Comparison of ENCODE assay signal across 1 cellular context in the genomic region with DNA sequence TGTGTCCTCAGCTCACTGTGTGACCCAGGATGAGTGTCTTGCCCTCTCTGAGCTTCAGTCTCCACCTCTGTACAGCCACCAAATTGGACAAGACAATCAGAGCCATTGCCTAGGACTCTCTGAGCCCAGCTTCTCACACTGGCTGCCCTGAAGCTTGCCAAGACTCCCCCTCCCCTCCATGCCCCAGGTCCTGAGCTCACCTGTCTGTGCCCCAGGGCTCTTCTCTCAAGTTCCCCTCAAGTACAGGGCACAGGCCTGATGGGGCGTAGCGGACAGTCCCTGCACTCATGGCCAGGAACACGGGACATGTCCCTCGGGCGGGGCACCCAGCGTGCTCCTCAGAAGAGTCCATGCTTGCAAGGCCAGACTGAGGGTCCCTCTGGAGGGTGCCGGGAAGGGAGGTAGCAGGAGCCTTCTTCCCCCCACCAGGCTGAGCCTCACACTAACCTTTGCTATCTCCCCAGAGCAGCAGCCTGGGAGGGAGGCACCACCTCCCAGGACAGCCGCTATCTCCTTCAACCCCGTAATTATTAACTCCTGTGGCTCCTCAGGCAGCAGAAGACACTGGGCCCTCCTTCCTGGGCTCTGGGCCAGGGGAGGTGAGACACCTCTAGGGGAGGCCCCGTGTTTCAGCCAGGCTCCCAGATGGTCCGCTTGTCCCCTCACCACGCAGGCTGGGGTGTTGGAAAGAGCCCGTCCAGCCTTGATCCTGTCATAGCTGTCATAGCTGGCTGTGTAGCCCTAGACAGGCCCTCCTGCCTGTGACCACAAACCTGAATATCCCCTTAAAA.
TF ChIP-seq lines count a peak whose summit lies in the region.

No MANE protein-coding gene starts in this region.

TF ChIP-seq in K562, 482 proteins besides CTCF, POLR2A, EP300 and RAD21 (continued from another document and continues in another):
- TF ChIP-seq, protein P1, sequence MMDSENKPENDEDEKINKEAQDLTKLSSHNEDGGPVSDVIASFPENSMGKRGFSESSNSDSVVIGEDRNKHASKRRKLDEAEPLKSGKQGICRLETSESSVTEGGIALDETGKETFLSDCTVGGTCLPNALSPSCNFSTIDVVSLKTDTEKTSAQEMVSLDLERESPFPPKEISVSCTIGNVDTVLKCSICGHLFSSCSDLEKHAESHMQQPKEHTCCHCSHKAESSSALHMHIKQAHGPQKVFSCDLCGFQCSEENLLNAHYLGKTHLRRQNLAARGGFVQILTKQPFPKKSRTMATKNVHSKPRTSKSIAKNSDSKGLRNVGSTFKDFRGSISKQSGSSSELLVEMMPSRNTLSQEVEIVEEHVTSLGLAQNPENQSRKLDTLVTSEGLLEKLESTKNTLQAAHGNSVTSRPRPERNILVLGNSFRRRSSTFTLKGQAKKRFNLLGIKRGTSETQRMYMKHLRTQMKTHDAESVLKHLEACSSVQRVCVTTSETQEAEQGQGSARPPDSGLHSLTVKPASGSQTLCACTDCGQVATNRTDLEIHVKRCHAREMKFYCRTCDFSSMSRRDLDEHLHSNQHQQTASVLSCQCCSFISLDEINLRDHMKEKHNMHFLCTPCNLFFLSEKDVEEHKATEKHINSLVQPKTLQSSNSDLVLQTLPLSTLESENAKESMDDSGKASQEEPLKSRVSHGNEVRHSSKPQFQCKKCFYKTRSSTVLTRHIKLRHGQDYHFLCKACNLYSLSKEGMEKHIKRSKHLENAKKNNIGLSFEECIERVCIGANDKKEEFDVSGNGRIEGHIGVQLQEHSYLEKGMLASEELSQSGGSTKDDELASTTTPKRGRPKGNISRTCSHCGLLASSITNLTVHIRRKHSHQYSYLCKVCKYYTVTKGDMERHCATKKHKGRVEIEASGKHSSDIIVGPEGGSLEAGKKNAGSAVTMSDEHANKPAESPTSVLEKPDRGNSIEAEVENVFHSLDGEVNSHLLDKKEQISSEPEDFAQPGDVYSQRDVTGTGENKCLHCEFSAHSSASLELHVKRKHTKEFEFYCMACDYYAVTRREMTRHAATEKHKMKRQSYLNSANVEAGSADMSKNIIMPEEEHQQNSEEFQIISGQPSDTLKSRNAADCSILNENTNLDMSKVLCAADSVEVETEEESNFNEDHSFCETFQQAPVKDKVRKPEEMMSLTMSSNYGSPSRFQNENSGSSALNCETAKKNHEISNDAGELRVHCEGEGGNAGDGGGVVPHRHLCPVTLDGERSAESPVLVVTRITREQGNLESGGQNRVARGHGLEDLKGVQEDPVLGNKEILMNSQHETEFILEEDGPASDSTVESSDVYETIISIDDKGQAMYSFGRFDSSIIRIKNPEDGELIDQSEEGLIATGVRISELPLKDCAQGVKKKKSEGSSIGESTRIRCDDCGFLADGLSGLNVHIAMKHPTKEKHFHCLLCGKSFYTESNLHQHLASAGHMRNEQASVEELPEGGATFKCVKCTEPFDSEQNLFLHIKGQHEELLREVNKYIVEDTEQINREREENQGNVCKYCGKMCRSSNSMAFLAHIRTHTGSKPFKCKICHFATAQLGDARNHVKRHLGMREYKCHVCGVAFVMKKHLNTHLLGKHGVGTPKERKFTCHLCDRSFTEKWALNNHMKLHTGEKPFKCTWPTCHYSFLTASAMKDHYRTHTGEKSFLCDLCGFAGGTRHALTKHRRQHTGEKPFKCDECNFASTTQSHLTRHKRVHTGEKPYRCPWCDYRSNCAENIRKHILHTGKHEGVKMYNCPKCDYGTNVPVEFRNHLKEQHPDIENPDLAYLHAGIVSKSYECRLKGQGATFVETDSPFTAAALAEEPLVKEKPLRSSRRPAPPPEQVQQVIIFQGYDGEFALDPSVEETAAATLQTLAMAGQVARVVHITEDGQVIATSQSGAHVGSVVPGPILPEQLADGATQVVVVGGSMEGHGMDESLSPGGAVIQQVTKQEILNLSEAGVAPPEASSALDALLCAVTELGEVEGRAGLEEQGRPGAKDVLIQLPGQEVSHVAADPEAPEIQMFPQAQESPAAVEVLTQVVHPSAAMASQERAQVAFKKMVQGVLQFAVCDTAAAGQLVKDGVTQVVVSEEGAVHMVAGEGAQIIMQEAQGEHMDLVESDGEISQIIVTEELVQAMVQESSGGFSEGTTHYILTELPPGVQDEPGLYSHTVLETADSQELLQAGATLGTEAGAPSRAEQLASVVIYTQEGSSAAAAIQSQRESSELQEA (IDR thresholded peaks at IDR 0.05; ENCODE audit: low read depth) = peak; percentile 45; the same call in 1 of the 2 replicates
- TF ChIP-seq MXI1 (IDR thresholded peaks at IDR 0.05; ENCODE audit: low read depth, low read length) (peak; percentile 57; the same call in 1 of the 2 replicates), ZKSCAN8 (CRISPR knock-in tag; IDR thresholded peaks at IDR 0.05) (no peak), SMARCE1 (IDR thresholded peaks at IDR 0.05) (peak; percentile 92), SIX5 (IDR thresholded peaks at IDR 0.05; ENCODE audit: borderline replicate concordance in 1 of 2, insufficient read depth in 1 of 2, low read depth in 1 of 2, low read length in 2 of 2) (no peak), XRCC3 (IDR thresholded peaks at IDR 0.05) (no peak), GABPB1 (CRISPR knock-in tag; IDR thresholded peaks at IDR 0.05) (no peak), GATA2 (CRISPR knock-in tag; IDR thresholded peaks at IDR 0.05) (peak; percentile 97), ZBTB1 (CRISPR knock-in tag; IDR thresholded peaks at IDR 0.05; ENCODE audit: borderline replicate concordance, low read depth) (no peak), KDM1A (IDR thresholded peaks at IDR 0.05) (peak; percentile 88 to 95), TEAD4 (IDR thresholded peaks at IDR 0.05; ENCODE audit: low read length) (peak; percentile 93), TEAD4 (CRISPR knock-in tag; IDR thresholded peaks at IDR 0.05; ENCODE audit: borderline replicate concordance) (no peak), NELFE (IDR thresholded peaks at IDR 0.05; ENCODE audit: insufficient read depth, insufficient read length) (no peak), ZNF184 (CRISPR knock-in tag; IDR thresholded peaks at IDR 0.05) (no peak), SNIP1 (IDR thresholded peaks at IDR 0.05; ENCODE audit: low read depth) (no peak), ZBTB8A (IDR thresholded peaks at IDR 0.05; ENCODE audit: partially characterized antibody) (no peak), ZBTB7A (IDR thresholded peaks at IDR 0.05; ENCODE audit: borderline replicate concordance, control insufficient read depth, low read depth, low read length) (peak; percentile 75; the same call in 1 of the 2 replicates), BDP1 (IDR thresholded peaks at IDR 0.05; ENCODE audit: insufficient read depth, insufficient read length) (no peak), DPF2 (IDR thresholded peaks at IDR 0.05) (peak; percentile 96), CTBP1 (IDR thresholded peaks at IDR 0.05; ENCODE audit: borderline replicate concordance) (peak; percentile 95), PRPF4 (IDR thresholded peaks at IDR 0.05; ENCODE audit: insufficient read depth, low read depth, low read length, poor library complexity, severe bottlenecking) (no peak), PTTG1 (tag; IDR thresholded peaks at IDR 0.05; ENCODE audit: low read depth) (no peak), ESRRB (CRISPR knock-in tag; IDR thresholded peaks at IDR 0.05; ENCODE audit: borderline replicate concordance) (no peak), TAF1 (IDR thresholded peaks at IDR 0.05; ENCODE audit: control insufficient read depth, extremely low read depth, insufficient read depth, low read length, severe bottlenecking) (peak; percentile 54), SPI1 (IDR thresholded peaks at IDR 0.05; ENCODE audit: borderline replicate concordance, low read depth, low read length) (no peak), HNRNPH1 (optimal IDR thresholded peaks at IDR 0.05; ENCODE audit: low read depth, low read length) (no peak), ZNF3 (CRISPR knock-in tag; IDR thresholded peaks at IDR 0.05) (no peak), DACH1 (IDR thresholded peaks at IDR 0.05; ENCODE audit: partially characterized antibody) (peak; percentile 68), CEBPB (tag; IDR thresholded peaks at IDR 0.05) (no peak), POLR2AphosphoS2 (IDR thresholded peaks at IDR 0.05; ENCODE audit: low read length) (no peak), JUND (IDR thresholded peaks at IDR 0.05; ENCODE audit: borderline replicate concordance, low read depth, low read length) (peak; percentile 70; the same call in 1 of the 2 replicates), JUND (tag; IDR thresholded peaks at IDR 0.05; ENCODE audit: borderline replicate concordance, low read depth, low read length) (peak; percentile 59; the same call in 1 of the 3 replicates)
- TF ChIP-seq, protein P2, sequence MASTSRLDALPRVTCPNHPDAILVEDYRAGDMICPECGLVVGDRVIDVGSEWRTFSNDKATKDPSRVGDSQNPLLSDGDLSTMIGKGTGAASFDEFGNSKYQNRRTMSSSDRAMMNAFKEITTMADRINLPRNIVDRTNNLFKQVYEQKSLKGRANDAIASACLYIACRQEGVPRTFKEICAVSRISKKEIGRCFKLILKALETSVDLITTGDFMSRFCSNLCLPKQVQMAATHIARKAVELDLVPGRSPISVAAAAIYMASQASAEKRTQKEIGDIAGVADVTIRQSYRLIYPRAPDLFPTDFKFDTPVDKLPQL (IDR thresholded peaks at IDR 0.05; ENCODE audit: extremely low read depth, insufficient read length) = no peak
- TF ChIP-seq, protein P3, sequence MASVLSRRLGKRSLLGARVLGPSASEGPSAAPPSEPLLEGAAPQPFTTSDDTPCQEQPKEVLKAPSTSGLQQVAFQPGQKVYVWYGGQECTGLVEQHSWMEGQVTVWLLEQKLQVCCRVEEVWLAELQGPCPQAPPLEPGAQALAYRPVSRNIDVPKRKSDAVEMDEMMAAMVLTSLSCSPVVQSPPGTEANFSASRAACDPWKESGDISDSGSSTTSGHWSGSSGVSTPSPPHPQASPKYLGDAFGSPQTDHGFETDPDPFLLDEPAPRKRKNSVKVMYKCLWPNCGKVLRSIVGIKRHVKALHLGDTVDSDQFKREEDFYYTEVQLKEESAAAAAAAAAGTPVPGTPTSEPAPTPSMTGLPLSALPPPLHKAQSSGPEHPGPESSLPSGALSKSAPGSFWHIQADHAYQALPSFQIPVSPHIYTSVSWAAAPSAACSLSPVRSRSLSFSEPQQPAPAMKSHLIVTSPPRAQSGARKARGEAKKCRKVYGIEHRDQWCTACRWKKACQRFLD (CRISPR knock-in tag; IDR thresholded peaks at IDR 0.05) = no peak
- TF ChIP-seq, protein P4, sequence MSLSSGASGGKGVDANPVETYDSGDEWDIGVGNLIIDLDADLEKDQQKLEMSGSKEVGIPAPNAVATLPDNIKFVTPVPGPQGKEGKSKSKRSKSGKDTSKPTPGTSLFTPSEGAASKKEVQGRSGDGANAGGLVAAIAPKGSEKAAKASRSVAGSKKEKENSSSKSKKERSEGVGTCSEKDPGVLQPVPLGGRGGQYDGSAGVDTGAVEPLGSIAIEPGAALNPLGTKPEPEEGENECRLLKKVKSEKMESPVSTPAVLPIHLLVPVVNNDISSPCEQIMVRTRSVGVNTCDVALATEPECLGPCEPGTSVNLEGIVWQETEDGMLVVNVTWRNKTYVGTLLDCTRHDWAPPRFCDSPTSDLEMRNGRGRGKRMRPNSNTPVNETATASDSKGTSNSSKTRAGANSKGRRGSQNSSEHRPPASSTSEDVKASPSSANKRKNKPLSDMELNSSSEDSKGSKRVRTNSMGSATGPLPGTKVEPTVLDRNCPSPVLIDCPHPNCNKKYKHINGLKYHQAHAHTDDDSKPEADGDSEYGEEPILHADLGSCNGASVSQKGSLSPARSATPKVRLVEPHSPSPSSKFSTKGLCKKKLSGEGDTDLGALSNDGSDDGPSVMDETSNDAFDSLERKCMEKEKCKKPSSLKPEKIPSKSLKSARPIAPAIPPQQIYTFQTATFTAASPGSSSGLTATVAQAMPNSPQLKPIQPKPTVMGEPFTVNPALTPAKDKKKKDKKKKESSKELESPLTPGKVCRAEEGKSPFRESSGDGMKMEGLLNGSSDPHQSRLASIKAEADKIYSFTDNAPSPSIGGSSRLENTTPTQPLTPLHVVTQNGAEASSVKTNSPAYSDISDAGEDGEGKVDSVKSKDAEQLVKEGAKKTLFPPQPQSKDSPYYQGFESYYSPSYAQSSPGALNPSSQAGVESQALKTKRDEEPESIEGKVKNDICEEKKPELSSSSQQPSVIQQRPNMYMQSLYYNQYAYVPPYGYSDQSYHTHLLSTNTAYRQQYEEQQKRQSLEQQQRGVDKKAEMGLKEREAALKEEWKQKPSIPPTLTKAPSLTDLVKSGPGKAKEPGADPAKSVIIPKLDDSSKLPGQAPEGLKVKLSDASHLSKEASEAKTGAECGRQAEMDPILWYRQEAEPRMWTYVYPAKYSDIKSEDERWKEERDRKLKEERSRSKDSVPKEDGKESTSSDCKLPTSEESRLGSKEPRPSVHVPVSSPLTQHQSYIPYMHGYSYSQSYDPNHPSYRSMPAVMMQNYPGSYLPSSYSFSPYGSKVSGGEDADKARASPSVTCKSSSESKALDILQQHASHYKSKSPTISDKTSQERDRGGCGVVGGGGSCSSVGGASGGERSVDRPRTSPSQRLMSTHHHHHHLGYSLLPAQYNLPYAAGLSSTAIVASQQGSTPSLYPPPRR (CRISPR knock-in tag; IDR thresholded peaks at IDR 0.05; ENCODE audit: borderline replicate concordance) = no peak
- TF ChIP-seq, protein P5, sequence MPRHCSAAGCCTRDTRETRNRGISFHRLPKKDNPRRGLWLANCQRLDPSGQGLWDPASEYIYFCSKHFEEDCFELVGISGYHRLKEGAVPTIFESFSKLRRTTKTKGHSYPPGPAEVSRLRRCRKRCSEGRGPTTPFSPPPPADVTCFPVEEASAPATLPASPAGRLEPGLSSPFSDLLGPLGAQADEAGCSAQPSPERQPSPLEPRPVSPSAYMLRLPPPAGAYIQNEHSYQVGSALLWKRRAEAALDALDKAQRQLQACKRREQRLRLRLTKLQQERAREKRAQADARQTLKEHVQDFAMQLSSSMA (CRISPR knock-in tag; IDR thresholded peaks at IDR 0.05) = 0 out of 2 replicates have a peak, but pooled peaks have one; percentile 16
- TF ChIP-seq, protein P6, sequence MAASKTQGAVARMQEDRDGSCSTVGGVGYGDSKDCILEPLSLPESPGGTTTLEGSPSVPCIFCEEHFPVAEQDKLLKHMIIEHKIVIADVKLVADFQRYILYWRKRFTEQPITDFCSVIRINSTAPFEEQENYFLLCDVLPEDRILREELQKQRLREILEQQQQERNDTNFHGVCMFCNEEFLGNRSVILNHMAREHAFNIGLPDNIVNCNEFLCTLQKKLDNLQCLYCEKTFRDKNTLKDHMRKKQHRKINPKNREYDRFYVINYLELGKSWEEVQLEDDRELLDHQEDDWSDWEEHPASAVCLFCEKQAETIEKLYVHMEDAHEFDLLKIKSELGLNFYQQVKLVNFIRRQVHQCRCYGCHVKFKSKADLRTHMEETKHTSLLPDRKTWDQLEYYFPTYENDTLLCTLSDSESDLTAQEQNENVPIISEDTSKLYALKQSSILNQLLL (CRISPR knock-in tag; IDR thresholded peaks at IDR 0.05; ENCODE audit: borderline replicate concordance) = no peak
- TF ChIP-seq, protein P7, sequence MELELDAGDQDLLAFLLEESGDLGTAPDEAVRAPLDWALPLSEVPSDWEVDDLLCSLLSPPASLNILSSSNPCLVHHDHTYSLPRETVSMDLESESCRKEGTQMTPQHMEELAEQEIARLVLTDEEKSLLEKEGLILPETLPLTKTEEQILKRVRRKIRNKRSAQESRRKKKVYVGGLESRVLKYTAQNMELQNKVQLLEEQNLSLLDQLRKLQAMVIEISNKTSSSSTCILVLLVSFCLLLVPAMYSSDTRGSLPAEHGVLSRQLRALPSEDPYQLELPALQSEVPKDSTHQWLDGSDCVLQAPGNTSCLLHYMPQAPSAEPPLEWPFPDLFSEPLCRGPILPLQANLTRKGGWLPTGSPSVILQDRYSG (tag; conservative IDR thresholded peaks at IDR 0.05; ENCODE audit: low read depth) = no peak
